ENCODE assay signal across 1 cellular context in genomic region chr7:100428199-100428966, GRCh38.
A peak's percentile ranks its signal among the peaks of the same experiment; 100 is the strongest.
TF ChIP-seq lines count a peak whose summit lies in the region.

Gene ZCWPW1, minus strand, starts transcription at chr7:100428703. Its CDS starts 8,054 bp downstream, at chr7:100420649.

TF ChIP-seq in HEK293, 187 proteins besides CTCF, POLR2A, EP300 and RAD21 (continued from another document and continues in another):
- TF ChIP-seq ZBTB11 (tag by site-specific recombination; conservative IDR thresholded peaks at IDR 0.05; ENCODE audit: low read depth): peak; percentile 78
- no peak for TF ChIP-seq ZNF155 (tag by site-specific recombination; IDR thresholded peaks at IDR 0.05)
- no peak for TF ChIP-seq HOXA7 (CRISPR knock-in tag; IDR thresholded peaks at IDR 0.05; ENCODE audit: borderline replicate concordance)
- TF ChIP-seq ZNF555 (tag by site-specific recombination; conservative IDR thresholded peaks at IDR 0.05): no peak
- TF ChIP-seq ZNF501 (tag by site-specific recombination; IDR thresholded peaks at IDR 0.05): peak; percentile 99
- TF ChIP-seq EGR2 (tag by site-specific recombination; IDR thresholded peaks at IDR 0.05; ENCODE audit: low read depth): peak; percentile 100
- TF ChIP-seq OVOL3 (tag by site-specific recombination; IDR thresholded peaks at IDR 0.05): peak; percentile 83; the same call in 1 of the 2 replicates
- peak; percentile 29; the same call in 1 of the 2 replicates for TF ChIP-seq ZNF146 (tag by site-specific recombination; IDR thresholded peaks at IDR 0.05)
- 0 out of 2 replicates have a peak, but pooled peaks have one; percentile 32 for TF ChIP-seq ZNF561 (tag by site-specific recombination; IDR thresholded peaks at IDR 0.05; ENCODE audit: borderline replicate concordance)
- peak; percentile 98 for TF ChIP-seq KLF16 (tag by site-specific recombination; IDR thresholded peaks at IDR 0.05)
- peak; percentile 98 for TF ChIP-seq ZBTB8A (tag by site-specific recombination; IDR thresholded peaks at IDR 0.05)
- peak; percentile 82 for TF ChIP-seq YY1 (tag by site-specific recombination; IDR thresholded peaks at IDR 0.05)
- TF ChIP-seq ZSCAN30 (tag by site-specific recombination; IDR thresholded peaks at IDR 0.05): peak; percentile 65
- 0 out of 2 replicates have a peak, but pooled peaks have one; percentile 16 for TF ChIP-seq SCRT2 (tag by site-specific recombination; IDR thresholded peaks at IDR 0.05)
- TF ChIP-seq ZBTB48 (tag by site-specific recombination; IDR thresholded peaks at IDR 0.05): 0 out of 2 replicates have a peak, but pooled peaks have one; percentile 41
- no peak for TF ChIP-seq ZNF521 (tag by site-specific recombination; IDR thresholded peaks at IDR 0.05)
- peak; percentile 95 for TF ChIP-seq ZNF2 (tag by site-specific recombination; IDR thresholded peaks at IDR 0.05)
- TF ChIP-seq INSM2 (tag by site-specific recombination; IDR thresholded peaks at IDR 0.05): peak; percentile 69
- peak; percentile 81; the same call in 1 of the 2 replicates for TF ChIP-seq ZFP41 (tag by site-specific recombination; IDR thresholded peaks at IDR 0.05; ENCODE audit: borderline replicate concordance)
- TF ChIP-seq PRDM10 (tag by site-specific recombination; IDR thresholded peaks at IDR 0.05): peak; percentile 93
- no peak for TF ChIP-seq ZNF426 (tag by site-specific recombination; IDR thresholded peaks at IDR 0.05)
- TF ChIP-seq ZNF157 (tag by site-specific recombination; IDR thresholded peaks at IDR 0.05): no peak
- TF ChIP-seq ZNF624 (tag by site-specific recombination; IDR thresholded peaks at IDR 0.05): peak; percentile 81; the same call in 1 of the 2 replicates
- peak; percentile 79 for TF ChIP-seq KLF1 (tag by site-specific recombination; IDR thresholded peaks at IDR 0.05)
- no peak for TF ChIP-seq ZNF626 (tag by site-specific recombination; IDR thresholded peaks at IDR 0.05)
- peak; percentile 60 for TF ChIP-seq ZIC2 (tag by site-specific recombination; IDR thresholded peaks at IDR 0.05)
- no peak; the same call in none of the 2 replicates for TF ChIP-seq ZNF600 (tag by site-specific recombination; IDR thresholded peaks at IDR 0.05)
- no peak for TF ChIP-seq REPIN1 (tag by site-specific recombination; IDR thresholded peaks at IDR 0.05; ENCODE audit: low read depth)
- peak; percentile 92 for TF ChIP-seq SP7 (tag by site-specific recombination; IDR thresholded peaks at IDR 0.05)
- peak; percentile 82 for TF ChIP-seq ZNF10 (tag by site-specific recombination; IDR thresholded peaks at IDR 0.05)
- TF ChIP-seq ZBTB10 (tag by site-specific recombination; IDR thresholded peaks at IDR 0.05): peak; percentile 100
- TF ChIP-seq ZBTB7A (tag by site-specific recombination; IDR thresholded peaks at IDR 0.05; ENCODE audit: low read depth): peak; percentile 92
- peak; percentile 66; the same call in 1 of the 2 replicates for TF ChIP-seq OSR2 (tag by site-specific recombination; IDR thresholded peaks at IDR 0.05)
- peak; percentile 97 for TF ChIP-seq HIC1 (tag by site-specific recombination; IDR thresholded peaks at IDR 0.05)
- TF ChIP-seq KLF8 (tag by site-specific recombination; IDR thresholded peaks at IDR 0.05): peak; percentile 93
- no peak for TF ChIP-seq ZNF302 (tag by site-specific recombination; IDR thresholded peaks at IDR 0.05; ENCODE audit: low read depth)
- peak; percentile 55; the same call in 1 of the 2 replicates for TF ChIP-seq MZF1 (tag by site-specific recombination; IDR thresholded peaks at IDR 0.05; ENCODE audit: borderline replicate concordance)
- peak; percentile 55; the same call in 1 of the 2 replicates for TF ChIP-seq REST (tag by site-specific recombination; IDR thresholded peaks at IDR 0.05)
- no peak for TF ChIP-seq PRDM6 (tag by site-specific recombination; IDR thresholded peaks at IDR 0.05)
- no peak for TF ChIP-seq ZNF138 (tag by site-specific recombination; IDR thresholded peaks at IDR 0.05; ENCODE audit: borderline replicate concordance)
- peak; percentile 97 for TF ChIP-seq ZNF76 (tag by site-specific recombination; IDR thresholded peaks at IDR 0.05; ENCODE audit: borderline replicate concordance, low read depth)
- TF ChIP-seq ZEB2 (tag by site-specific recombination; IDR thresholded peaks at IDR 0.05): peak; percentile 95
- peak; percentile 71 for TF ChIP-seq ZNF843 (tag by site-specific recombination; IDR thresholded peaks at IDR 0.05)
- TF ChIP-seq ZNF473 (tag by site-specific recombination; IDR thresholded peaks at IDR 0.05): no peak
- peak; percentile 88 for TF ChIP-seq ZNF366 (tag by site-specific recombination; conservative IDR thresholded peaks at IDR 0.05)
